Comparison of ENCODE assay signal across 1 cellular context in the genomic region with DNA sequence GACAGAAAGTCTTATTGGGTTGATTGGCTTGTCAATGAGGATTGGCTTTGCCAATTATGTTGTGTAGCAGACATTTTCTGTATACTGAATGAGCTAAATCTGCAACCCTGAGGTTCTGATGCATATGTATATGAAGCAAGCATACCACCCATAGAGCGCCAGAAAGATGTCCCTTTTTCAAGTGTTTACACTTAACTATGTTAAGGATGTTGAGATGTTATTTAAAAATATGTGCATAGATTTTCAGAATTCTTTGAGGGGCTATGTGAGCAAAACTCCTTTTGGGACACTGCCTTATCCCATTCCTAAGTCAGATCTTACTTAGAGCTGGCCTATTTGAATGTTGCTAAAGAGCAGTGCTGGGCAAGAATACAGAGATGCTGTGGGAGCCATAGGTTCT.
TF ChIP-seq lines count a peak whose summit lies in the region.

No MANE protein-coding gene starts in this region.

TF ChIP-seq in GM23338, 12 proteins besides CTCF, POLR2A, EP300 and RAD21 (continued from another document):
- no peak for TF ChIP-seq ZNF114 (CRISPR knock-in tag; IDR thresholded peaks at IDR 0.05)
- TF ChIP-seq STAT1 (IDR thresholded peaks at IDR 0.05; ENCODE audit: unreplicated experiment) = no peak
- TF ChIP-seq, protein P1, sequence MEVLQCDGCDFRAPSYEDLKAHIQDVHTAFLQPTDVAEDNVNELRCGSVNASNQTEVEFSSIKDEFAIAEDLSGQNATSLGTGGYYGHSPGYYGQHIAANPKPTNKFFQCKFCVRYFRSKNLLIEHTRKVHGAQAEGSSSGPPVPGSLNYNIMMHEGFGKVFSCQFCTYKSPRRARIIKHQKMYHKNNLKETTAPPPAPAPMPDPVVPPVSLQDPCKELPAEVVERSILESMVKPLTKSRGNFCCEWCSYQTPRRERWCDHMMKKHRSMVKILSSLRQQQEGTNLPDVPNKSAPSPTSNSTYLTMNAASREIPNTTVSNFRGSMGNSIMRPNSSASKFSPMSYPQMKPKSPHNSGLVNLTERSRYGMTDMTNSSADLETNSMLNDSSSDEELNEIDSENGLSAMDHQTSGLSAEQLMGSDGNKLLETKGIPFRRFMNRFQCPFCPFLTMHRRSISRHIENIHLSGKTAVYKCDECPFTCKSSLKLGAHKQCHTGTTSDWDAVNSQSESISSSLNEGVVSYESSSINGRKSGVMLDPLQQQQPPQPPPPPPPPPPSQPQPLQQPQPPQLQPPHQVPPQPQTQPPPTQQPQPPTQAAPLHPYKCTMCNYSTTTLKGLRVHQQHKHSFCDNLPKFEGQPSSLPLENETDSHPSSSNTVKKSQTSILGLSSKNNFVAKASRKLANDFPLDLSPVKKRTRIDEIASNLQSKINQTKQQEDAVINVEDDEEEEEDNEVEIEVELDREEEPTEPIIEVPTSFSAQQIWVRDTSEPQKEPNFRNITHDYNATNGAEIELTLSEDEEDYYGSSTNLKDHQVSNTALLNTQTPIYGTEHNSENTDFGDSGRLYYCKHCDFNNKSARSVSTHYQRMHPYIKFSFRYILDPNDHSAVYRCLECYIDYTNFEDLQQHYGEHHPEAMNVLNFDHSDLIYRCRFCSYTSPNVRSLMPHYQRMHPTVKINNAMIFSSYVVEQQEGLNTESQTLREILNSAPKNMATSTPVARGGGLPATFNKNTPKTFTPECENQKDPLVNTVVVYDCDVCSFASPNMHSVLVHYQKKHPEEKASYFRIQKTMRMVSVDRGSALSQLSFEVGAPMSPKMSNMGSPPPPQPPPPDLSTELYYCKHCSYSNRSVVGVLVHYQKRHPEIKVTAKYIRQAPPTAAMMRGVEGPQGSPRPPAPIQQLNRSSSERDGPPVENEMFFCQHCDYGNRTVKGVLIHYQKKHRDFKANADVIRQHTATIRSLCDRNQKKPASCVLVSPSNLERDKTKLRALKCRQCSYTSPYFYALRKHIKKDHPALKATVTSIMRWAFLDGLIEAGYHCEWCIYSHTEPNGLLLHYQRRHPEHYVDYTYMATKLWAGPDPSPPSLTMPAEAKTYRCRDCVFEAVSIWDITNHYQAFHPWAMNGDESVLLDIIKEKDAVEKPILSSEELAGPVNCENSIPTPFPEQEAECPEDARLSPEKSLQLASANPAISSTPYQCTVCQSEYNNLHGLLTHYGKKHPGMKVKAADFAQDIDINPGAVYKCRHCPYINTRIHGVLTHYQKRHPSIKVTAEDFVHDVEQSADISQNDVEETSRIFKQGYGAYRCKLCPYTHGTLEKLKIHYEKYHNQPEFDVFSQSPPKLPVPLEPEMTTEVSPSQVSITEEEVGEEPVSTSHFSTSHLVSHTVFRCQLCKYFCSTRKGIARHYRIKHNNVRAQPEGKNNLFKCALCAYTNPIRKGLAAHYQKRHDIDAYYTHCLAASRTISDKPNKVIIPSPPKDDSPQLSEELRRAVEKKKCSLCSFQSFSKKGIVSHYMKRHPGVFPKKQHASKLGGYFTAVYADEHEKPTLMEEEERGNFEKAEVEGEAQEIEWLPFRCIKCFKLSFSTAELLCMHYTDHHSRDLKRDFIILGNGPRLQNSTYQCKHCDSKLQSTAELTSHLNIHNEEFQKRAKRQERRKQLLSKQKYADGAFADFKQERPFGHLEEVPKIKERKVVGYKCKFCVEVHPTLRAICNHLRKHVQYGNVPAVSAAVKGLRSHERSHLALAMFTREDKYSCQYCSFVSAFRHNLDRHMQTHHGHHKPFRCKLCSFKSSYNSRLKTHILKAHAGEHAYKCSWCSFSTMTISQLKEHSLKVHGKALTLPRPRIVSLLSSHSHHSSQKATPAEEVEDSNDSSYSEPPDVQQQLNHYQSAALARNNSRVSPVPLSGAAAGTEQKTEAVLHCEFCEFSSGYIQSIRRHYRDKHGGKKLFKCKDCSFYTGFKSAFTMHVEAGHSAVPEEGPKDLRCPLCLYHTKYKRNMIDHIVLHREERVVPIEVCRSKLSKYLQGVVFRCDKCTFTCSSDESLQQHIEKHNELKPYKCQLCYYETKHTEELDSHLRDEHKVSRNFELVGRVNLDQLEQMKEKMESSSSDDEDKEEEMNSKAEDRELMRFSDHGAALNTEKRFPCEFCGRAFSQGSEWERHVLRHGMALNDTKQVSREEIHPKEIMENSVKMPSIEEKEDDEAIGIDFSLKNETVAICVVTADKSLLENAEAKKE (CRISPR knock-in tag; IDR thresholded peaks at IDR 0.05) = no peak
- TF ChIP-seq, protein P2, sequence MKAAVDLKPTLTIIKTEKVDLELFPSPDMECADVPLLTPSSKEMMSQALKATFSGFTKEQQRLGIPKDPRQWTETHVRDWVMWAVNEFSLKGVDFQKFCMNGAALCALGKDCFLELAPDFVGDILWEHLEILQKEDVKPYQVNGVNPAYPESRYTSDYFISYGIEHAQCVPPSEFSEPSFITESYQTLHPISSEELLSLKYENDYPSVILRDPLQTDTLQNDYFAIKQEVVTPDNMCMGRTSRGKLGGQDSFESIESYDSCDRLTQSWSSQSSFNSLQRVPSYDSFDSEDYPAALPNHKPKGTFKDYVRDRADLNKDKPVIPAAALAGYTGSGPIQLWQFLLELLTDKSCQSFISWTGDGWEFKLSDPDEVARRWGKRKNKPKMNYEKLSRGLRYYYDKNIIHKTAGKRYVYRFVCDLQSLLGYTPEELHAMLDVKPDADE (IDR thresholded peaks at IDR 0.05) = no peak
- TF ChIP-seq JUNB (IDR thresholded peaks at IDR 0.05; ENCODE audit: unreplicated experiment) = no peak
- TF ChIP-seq, protein P3, sequence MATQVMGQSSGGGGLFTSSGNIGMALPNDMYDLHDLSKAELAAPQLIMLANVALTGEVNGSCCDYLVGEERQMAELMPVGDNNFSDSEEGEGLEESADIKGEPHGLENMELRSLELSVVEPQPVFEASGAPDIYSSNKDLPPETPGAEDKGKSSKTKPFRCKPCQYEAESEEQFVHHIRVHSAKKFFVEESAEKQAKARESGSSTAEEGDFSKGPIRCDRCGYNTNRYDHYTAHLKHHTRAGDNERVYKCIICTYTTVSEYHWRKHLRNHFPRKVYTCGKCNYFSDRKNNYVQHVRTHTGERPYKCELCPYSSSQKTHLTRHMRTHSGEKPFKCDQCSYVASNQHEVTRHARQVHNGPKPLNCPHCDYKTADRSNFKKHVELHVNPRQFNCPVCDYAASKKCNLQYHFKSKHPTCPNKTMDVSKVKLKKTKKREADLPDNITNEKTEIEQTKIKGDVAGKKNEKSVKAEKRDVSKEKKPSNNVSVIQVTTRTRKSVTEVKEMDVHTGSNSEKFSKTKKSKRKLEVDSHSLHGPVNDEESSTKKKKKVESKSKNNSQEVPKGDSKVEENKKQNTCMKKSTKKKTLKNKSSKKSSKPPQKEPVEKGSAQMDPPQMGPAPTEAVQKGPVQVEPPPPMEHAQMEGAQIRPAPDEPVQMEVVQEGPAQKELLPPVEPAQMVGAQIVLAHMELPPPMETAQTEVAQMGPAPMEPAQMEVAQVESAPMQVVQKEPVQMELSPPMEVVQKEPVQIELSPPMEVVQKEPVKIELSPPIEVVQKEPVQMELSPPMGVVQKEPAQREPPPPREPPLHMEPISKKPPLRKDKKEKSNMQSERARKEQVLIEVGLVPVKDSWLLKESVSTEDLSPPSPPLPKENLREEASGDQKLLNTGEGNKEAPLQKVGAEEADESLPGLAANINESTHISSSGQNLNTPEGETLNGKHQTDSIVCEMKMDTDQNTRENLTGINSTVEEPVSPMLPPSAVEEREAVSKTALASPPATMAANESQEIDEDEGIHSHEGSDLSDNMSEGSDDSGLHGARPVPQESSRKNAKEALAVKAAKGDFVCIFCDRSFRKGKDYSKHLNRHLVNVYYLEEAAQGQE (IDR thresholded peaks at IDR 0.05; ENCODE audit: unreplicated experiment) = no peak
- TF ChIP-seq CREB1 (CRISPR knock-in tag; IDR thresholded peaks at IDR 0.05; ENCODE audit: low read depth) = peak; percentile 17; the same call in 1 of the 2 replicates
